17 cellular contexts compared by ENCODE assay signal in genomic region chr7:103532955-103533354, GRCh38.
"Had no signal": no experiment of that assay in that cellular context is flagged by ENCODE, and none has a peak within 500 bp of the region (broad histone marks: within the 10 kb centered on the region; RNA-seq: fewer than 3 reads in every experiment).

No MANE protein-coding gene starts in this region.

- H3K9me3 ChIP-seq: mucosa of descending colon, pancreas, testis, upper lobe of left lung had no signal

- H3K4me1 ChIP-seq: pancreas, testis, upper lobe of left lung had no signal

- H3K27ac ChIP-seq: pancreas, skin epidermis, testis, upper lobe of left lung had no signal

- H3K4me3 ChIP-seq: mucosa of descending colon, pancreas, skin epidermis, testis, upper lobe of left lung had no signal

- DNase-seq: activated CD4-positive, alpha-beta T cell treated with anti-CD3 and anti-CD28 coated beads, Interleukin-2, amount 50 U/mL, for 48 hours; activated CD4-positive, CD25-positive, alpha-beta regulatory T cell treated with anti-CD3 and anti-CD28 coated beads, Interleukin-2, amount 50 U/mL, for 72 hours; activated CD8-positive, alpha-beta memory T cell treated with anti-CD3 and anti-CD28 coated beads, Interleukin-2, amount 10 ng/mL, durations not matched to agents 7 days and 5 days; activated naive CD4-positive, alpha-beta T cell treated with anti-CD3 and anti-CD28 coated beads, Interleukin-2, amount 10 ng/mL, durations not matched to agents 7 days and 5 days; activated T-cell treated with anti-CD3 and anti-CD28 coated beads, Interleukin-2, amount 50 U/mL, for 1 hour; immature natural killer cell; left colon; mucosa of descending colon; naive thymus-derived CD4-positive, alpha-beta T cell; pancreas; stimulated activated CD4-positive, alpha-beta T cell treated with anti-CD3 and anti-CD28 coated beads, Interleukin-4, amount 100 ng/mL, for 24 hours; stimulated activated naive CD4-positive, alpha-beta T cell treated with Interleukin-2 at 50 U/mL for 16 hours; testis; upper lobe of left lung had no signal

- H3K27me3 ChIP-seq: pancreas, testis, upper lobe of left lung had no signal

- ATAC-seq: activated CD8-positive, alpha-beta memory T cell treated with anti-CD3 and anti-CD28 coated beads, Interleukin-2, amount 10 ng/mL, durations not matched to agents 7 days and 5 days; esophagus mucosa; left colon; mucosa of descending colon; naive thymus-derived CD4-positive, alpha-beta T cell; pancreas; SK-N-SH treated with all-trans-retinoic acid at 6 μM for 48 hours had no signal
